Comparison of ENCODE assay signal across 11 cellular contexts in the genomic region with DNA sequence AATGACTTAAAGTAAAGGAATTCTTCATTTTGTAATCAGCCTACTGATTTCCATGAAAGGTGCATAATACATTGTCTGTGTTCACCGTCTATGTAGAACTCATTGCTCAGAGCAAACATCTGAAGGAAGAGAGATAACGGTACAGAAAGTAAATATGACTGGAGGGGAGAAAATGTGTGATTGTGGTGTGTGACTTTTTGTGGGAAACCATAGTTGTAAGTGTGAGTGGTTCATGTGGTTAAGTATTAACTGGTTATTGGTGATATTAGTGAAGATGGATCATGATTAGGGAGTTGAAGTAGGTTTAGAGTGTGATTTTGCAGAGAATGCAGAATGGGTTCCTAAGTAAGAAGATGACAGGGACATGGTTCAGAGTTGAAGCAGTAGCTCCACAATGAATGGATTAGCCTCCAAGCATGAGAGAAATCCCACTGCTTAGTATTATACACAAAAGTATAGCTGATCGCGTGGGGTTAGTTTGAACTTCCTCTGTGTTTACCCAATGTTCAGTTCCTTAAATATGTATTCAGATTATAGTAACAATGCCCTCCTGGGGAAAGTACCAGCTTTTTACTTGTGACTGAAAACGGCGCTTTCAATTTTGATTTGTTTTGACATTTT.
DNase-seq lines count a peak whose midpoint lies in the region; ATAC-seq, FAIRE-seq and TF ChIP-seq lines count a peak whose summit lies in the region.
"Had no signal": no experiment of that assay in that cellular context is flagged by ENCODE, and none has a peak within 500 bp of the region (broad histone marks: within the 10 kb centered on the region; RNA-seq: fewer than 3 reads in every experiment).

No MANE protein-coding gene starts in this region.

- H3K27ac ChIP-seq in H1 (ENCODE audit: low read depth, low read length) (no peak overlapping the region), transverse colon (no peak overlapping the region)

- H2AFZ ChIP-seq in H1 (ENCODE audit: low read length), result no peak overlapping the region

- H3K4me2 ChIP-seq in H1 (ENCODE audit: insufficient read depth in 1 of 2, low read depth in 2 of 2, low read length in 2 of 2), result no peak overlapping the region

- no peaks in the 10 kb centered on the region for H3K79me1 ChIP-seq in H1 (ENCODE audit: low read depth, low read length)

- POLR2A ChIA-PET in H1 (lab: Charles Lee; ENCODE audit: partially characterized antibody), result no interaction called here

- H3K23ac ChIP-seq in H1 (ENCODE audit: insufficient read length), result no peak overlapping the region

- H4K91ac ChIP-seq in H1 (replicated peaks; ENCODE audit: insufficient read length, low read length), result no peak overlapping the region

- ATAC-seq in GM19463 (IDR thresholded peaks at IDR 0.05; ENCODE audit: unreplicated experiment), result peak; percentile 86
- ATAC-seq in HG03139 (IDR thresholded peaks at IDR 0.05; ENCODE audit: unreplicated experiment), result peak; percentile 83

- no peak overlapping the region for H3K18ac ChIP-seq in H1 (ENCODE audit: extremely low read depth, low read length)

- H3K79me2 ChIP-seq in H1 (ENCODE audit: control insufficient read depth in 1 of 2, insufficient read depth in 2 of 2, low read length in 2 of 2), result 0 out of 4 replicates have a peak, but pooled peaks cover 0 to 5% of the 10 kb centered on the region in 2 experiments

- H3K9me3 ChIP-seq in H1 (ENCODE audit: insufficient read depth in 2 of 2, low read depth in 1 of 2, low read length in 1 of 2) (no peaks in the 10 kb centered on the region), transverse colon (no peaks in the 10 kb centered on the region)

- FAIRE-seq in GM12891 (lab: Jason Lieb, UNC) (peak; percentile 84), H1 (lab: Jason Lieb, UNC) (no peak)

- TF ChIP-seq POLR2A in GM12891 (IDR thresholded peaks at IDR 0.05; ENCODE audit: low read depth, low read length) (no peak), H1 (IDR thresholded peaks at IDR 0.05; ENCODE audit: control extremely low read depth in 1 of 2, low read depth in 2 of 2, low read length in 2 of 2) (no peak), transverse colon (IDR thresholded peaks at IDR 0.05) (no peak)

- no peak overlapping the region for H4K5ac ChIP-seq in H1 (ENCODE audit: insufficient read length, low read depth, low read length)

- peaks cover 0 to 3% (median 0%) of the 10 kb centered on the region in 4 experiments; a peak in 1 of 8 replicates for H3K36me3 ChIP-seq in H1 (ENCODE audit: control insufficient read depth in 2 of 4, insufficient read depth in 4 of 4, low read length in 3 of 4)
- no peaks in the 10 kb centered on the region for H3K36me3 ChIP-seq in transverse colon

- intact Hi-C loops in transverse colon (cut with DNase I; ENCODE audit: low total_unique reads), result no loop called here

- H3K4me1 ChIP-seq in H1 (replicated peaks in 1 of 4; ENCODE audit: control insufficient read depth in 3 of 4, insufficient read depth in 4 of 4, low read length in 3 of 4) (peaks cover 3 to 15% (median 12%) of the 10 kb centered on the region in 4 experiments; a peak in 6 of 7 replicates), transverse colon (peaks cover 0 to 30% (median 13%) of the 10 kb centered on the region in 4 donors)

- peak overlapping the region; percentile 53; the same call in 1 of the 2 replicates for H2BK20ac ChIP-seq in H1 (ENCODE audit: low read length)

- in situ Hi-C loops in transverse colon (cut with MboI; ENCODE audit: low pct_ligation_motif_present in 1 of 4, low pct_unique_long_range_greater_than_20kb in 1 of 4, low sequenced_read_pairs in 3 of 4), result no loop called here

- no peak overlapping the region for H4K8ac ChIP-seq in H1 (ENCODE audit: extremely low read depth, insufficient read depth, low read length)

- H3K56ac ChIP-seq in H1 (replicated peaks; ENCODE audit: insufficient read length, low read depth, low read length), result no peak overlapping the region

- peak overlapping the region; percentile 28 for H2BK120ac ChIP-seq in H1 (replicated peaks; ENCODE audit: low read depth, low read length)

- H3K23me2 ChIP-seq in H1 (ENCODE audit: low read depth, low read length), result no peaks in the 10 kb centered on the region

- no peak overlapping the region for H2AK5ac ChIP-seq in H1 (ENCODE audit: low read depth, low read length)

- TF ChIP-seq CTCF in H1 (IDR thresholded peaks at IDR 0.05; ENCODE audit: control extremely low read depth in 1 of 3, insufficient read depth in 1 of 3, low read depth in 1 of 3, low read length in 3 of 3) (no peak), transverse colon (IDR thresholded peaks at IDR 0.05) (no peak)

- 85% methylated on average over 6 of the region's 6 CpGs; no CpG with 5 or more reads in 1 of the 2 experiments for WGBS in H1 (ENCODE audit: extremely low coverage in 1 of 2, insufficient coverage in 1 of 2, insufficient read length in 1 of 2, insufficient replicate concordance in 2 of 2, low coverage in 1 of 2, low lambda C conversion rate in 2 of 2, missing lambda C conversion rate in 1 of 2), 2 experiments
- 44 to 49% methylated on average over 6 of the region's 6 CpGs for WGBS in transverse colon (ENCODE audit: low coverage in 1 of 2), 2 donors

- H3K9ac ChIP-seq in H1 (replicated peaks in 1 of 4; ENCODE audit: extremely low read depth in 1 of 4, low read depth in 3 of 4, low read length in 3 of 4), result no peak overlapping the region

- H2BK5ac ChIP-seq in H1 (ENCODE audit: low read depth, low read length), result no peak overlapping the region

- H2BK12ac ChIP-seq in H1 (ENCODE audit: low read depth, low read length), result no peak overlapping the region

- H4K20me1 ChIP-seq in H1 (replicated peaks in 1 of 2; ENCODE audit: control insufficient read depth in 1 of 2, insufficient read depth in 2 of 2, low read length in 2 of 2), result no peaks in the 10 kb centered on the region

- no peak overlapping the region for H3K4ac ChIP-seq in H1 (replicated peaks; ENCODE audit: insufficient read length, low read depth, low read length)

- CTCF ChIA-PET in H1 (lab: Charles Lee; ENCODE audit: partially characterized antibody), result no interaction called here

- H2BK15ac ChIP-seq in H1 (ENCODE audit: low read length), result no peak overlapping the region

- TF ChIP-seq EP300 in H1 (IDR thresholded peaks at IDR 0.05; ENCODE audit: borderline replicate concordance in 1 of 2, low read depth in 2 of 2, low read length in 2 of 2) (no peak), transverse colon (IDR thresholded peaks at IDR 0.05; ENCODE audit: low read depth) (no peak)

- no peak for TF ChIP-seq RAD21 in H1 (IDR thresholded peaks at IDR 0.05 in 1 of 2, conservative IDR thresholded peaks at IDR 0.05 in 1 of 2; ENCODE audit: low read depth in 2 of 2, low read length in 2 of 2)

- H3K14ac ChIP-seq in H1 (ENCODE audit: insufficient read length), result no peak overlapping the region

- DNase-seq in GM12891 (ENCODE audit: insufficient read length, low spot score) (no peak), H1 (ENCODE audit: low read depth in 1 of 2, low spot score in 2 of 2) (no peak), DMS79 treated with DMSO at 0.1 percent for 48 hours (lab: John Stamatoyannopoulos, UW) (no peak), OCI-M1 (lab: John Stamatoyannopoulos, UW) (no peak), transverse colon (no peak), NCI-H2227 (lab: John Stamatoyannopoulos, UW; ENCODE audit: unreplicated experiment) (no peak)
- DNase-seq: activated naive CD4-positive, alpha-beta T cell treated with anti-CD3 and anti-CD28 coated beads, Interleukin-2, amount 10 ng/mL, durations not matched to agents 7 days and 5 days; hippocampal formation; NCI-H82 had no signal

- H3K4me3 ChIP-seq in H1 (ENCODE audit: extremely low read depth in 1 of 4, insufficient read depth in 2 of 4, low read depth in 3 of 4, low read length in 4 of 4) (no peak overlapping the region), transverse colon (no peak overlapping the region)

- H3K27me3 ChIP-seq in H1 (replicated peaks in 1 of 4; ENCODE audit: control insufficient read depth in 3 of 4, extremely low read depth in 1 of 4, insufficient read depth in 3 of 4, low read length in 3 of 4) (no peaks in the 10 kb centered on the region), transverse colon (no peaks in the 10 kb centered on the region)

TF ChIP-seq in GM12891, 5 proteins besides CTCF, POLR2A, EP300 and RAD21:
- TF ChIP-seq PAX5 (IDR thresholded peaks at IDR 0.05; ENCODE audit: insufficient read depth, low read length, severe bottlenecking) (no peak), POU2F2 (IDR thresholded peaks at IDR 0.05; ENCODE audit: low read depth, low read length) (no peak), SPI1 (IDR thresholded peaks at IDR 0.05; ENCODE audit: low read depth, low read length) (peak; percentile 78), TAF1 (IDR thresholded peaks at IDR 0.05; ENCODE audit: low read depth, low read length) (no peak), POLR2AphosphoS5 (IDR thresholded peaks at IDR 0.05; ENCODE audit: low read depth, low read length) (no peak)
TF ChIP-seq in GM12891: peak in this region for 1.

TF ChIP-seq in H1, 55 proteins besides CTCF, POLR2A, EP300 and RAD21 (continues in another document):
- TF ChIP-seq SP4 (IDR thresholded peaks at IDR 0.05; ENCODE audit: low read length) (no peak), GTF2F1 (IDR thresholded peaks at IDR 0.05; ENCODE audit: borderline replicate concordance, low read depth, low read length) (no peak), TEAD4 (IDR thresholded peaks at IDR 0.05; ENCODE audit: low read depth, low read length) (no peak), BACH1 (IDR thresholded peaks at IDR 0.05; ENCODE audit: low read length) (no peak), RNF2 (IDR thresholded peaks at IDR 0.05; ENCODE audit: borderline replicate concordance, low read depth, low read length, missing control alignments, poor library complexity, severe bottlenecking) (no peak), FOSL1 (IDR thresholded peaks at IDR 0.05; ENCODE audit: insufficient read depth, low read depth, low read length) (no peak), ZNF274 (IDR thresholded peaks at IDR 0.05; ENCODE audit: borderline replicate concordance, extremely low read depth, low read length) (no peak), SUZ12 (IDR thresholded peaks at IDR 0.05; ENCODE audit: low read length) (no peak)
